Comparison of ENCODE assay signal across 14 cellular contexts in the genomic region with DNA sequence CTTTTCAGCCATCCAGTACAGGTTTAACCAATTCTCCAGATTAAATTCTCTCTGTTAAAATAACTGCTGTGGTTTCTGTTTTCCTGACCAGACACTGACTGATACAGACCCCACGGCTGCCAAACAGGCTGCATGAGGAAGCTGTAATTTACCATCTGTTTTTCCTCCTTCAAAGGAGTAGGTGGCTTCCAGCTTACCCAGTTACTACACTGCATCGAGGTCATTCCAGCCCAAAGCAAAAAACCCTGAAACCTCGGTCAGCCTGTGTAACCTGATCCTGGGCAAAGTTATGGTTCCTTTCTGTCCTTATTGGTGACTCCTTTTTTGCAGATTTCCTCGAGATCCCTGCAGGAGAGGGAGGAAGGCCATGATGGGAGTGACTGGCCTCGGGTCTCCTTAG. TPM values are rescaled to one million over a fixed set of nuclear protein-coding genes. Genes with fewer than 3 reads are reported as not detected.
DNase-seq lines count a peak whose midpoint lies in the region; ATAC-seq and TF ChIP-seq lines count a peak whose summit lies in the region.
"Had no signal": no experiment of that assay in that cellular context is flagged by ENCODE, and none has a peak within 500 bp of the region (broad histone marks: within the 10 kb centered on the region; RNA-seq: fewer than 3 reads in every experiment).

No MANE protein-coding gene starts in this region.

- CTCF ChIA-PET in WTC11 (lab: Charles Lee): interaction anchor here (0.7 to 2.9 kb wide), 9 partner anchors 9 to 254 kb away, joined by 3 to 34 read pairs (median 4); a partner anchor contains a TSS

- peak overlapping the region in 6 of 11 experiments; percentile 17 to 50 (median 24); a peak in 7 of 22 replicates for H3K9ac ChIP-seq in BLaER1 treated with 17β-estradiol and CSF1 and Interleukin-3, amounts not matched to agents 10 nM and 100 nM

- no peaks in the 10 kb centered on the region for H3K27me3 ChIP-seq in BLaER1 treated with 17β-estradiol and CSF1 and Interleukin-3, amounts not matched to agents 10 nM and 100 nM
- H3K27me3 ChIP-seq: upper lobe of right lung had no signal

- no peaks in the 10 kb centered on the region for H3K9me3 Mint-ChIP-seq in WTC11

- no peaks in the 10 kb centered on the region for H3K9me3 ChIP-seq in BLaER1 treated with 17β-estradiol and CSF1 and Interleukin-3, amounts not matched to agents 10 nM and 100 nM (replicated peaks in 1 of 11)
- H3K9me3 ChIP-seq: upper lobe of right lung had no signal

- peaks cover 19% of the 10 kb centered on the region for H3K4me1 Mint-ChIP-seq in WTC11

- no peak for TF ChIP-seq EP300 in Ishikawa (IDR thresholded peaks at IDR 0.05; ENCODE audit: borderline replicate concordance)

- H3K4me1 ChIP-seq in BLaER1 treated with 17β-estradiol and CSF1 and Interleukin-3, amounts not matched to agents 10 nM and 100 nM: peaks cover 23 to 71% (median 54%) of the 10 kb centered on the region in 10 experiments

- POLR2A ChIA-PET in WTC11 (lab: Charles Lee): no interaction called here

- peak overlapping the region; percentile 20; the same call in 1 of the 2 replicates for H3K27ac Mint-ChIP-seq in WTC11

- H3K4me3 ChIP-seq in BLaER1 treated with 17β-estradiol and CSF1 and Interleukin-3, amounts not matched to agents 10 nM and 100 nM: no peak overlapping the region
- H3K4me3 ChIP-seq: GM12878, upper lobe of right lung had no signal

- TF ChIP-seq CTCF in WTC11 (IDR thresholded peaks at IDR 0.05): no peak

- no peaks in the 10 kb centered on the region for H4K20me1 ChIP-seq in BLaER1 treated with 17β-estradiol and CSF1 and Interleukin-3, amounts not matched to agents 10 nM and 100 nM

- peak overlapping the region in 9 of 11 experiments; percentile 15 to 74 (median 61); a peak in 17 of 22 replicates for H3K27ac ChIP-seq in BLaER1 treated with 17β-estradiol and CSF1 and Interleukin-3, amounts not matched to agents 10 nM and 100 nM
- H3K27ac ChIP-seq: upper lobe of right lung had no signal

- H3K4me2 ChIP-seq in BLaER1 treated with 17β-estradiol and CSF1 and Interleukin-3, amounts not matched to agents 10 nM and 100 nM: peak overlapping the region; percentile 48 to 80 (median 73)

- TF ChIP-seq RAD21 in Ishikawa (IDR thresholded peaks at IDR 0.05; ENCODE audit: low read depth): no peak

- H3K36me3 Mint-ChIP-seq in WTC11: no peaks in the 10 kb centered on the region

- H3K27me3 Mint-ChIP-seq in WTC11 (ENCODE audit: low read depth): no peaks in the 10 kb centered on the region; the same call in 1 of the 2 replicates

- no peak overlapping the region for H3K4me3 Mint-ChIP-seq in WTC11

- DNase-seq in WTC11 (ENCODE audit: low spot score) (no peak), islet precursor cell (peak; percentile 65), foreskin melanocyte (no peak)
- no peak for DNase-seq in activated T-cell treated with anti-CD3 and anti-CD28 coated beads, Interleukin-2, amount 50 U/mL, for 48 hours
- DNase-seq: activated CD4-positive, alpha-beta T cell treated with anti-CD3 and anti-CD28 coated beads for 48 hours; activated naive CD4-positive, alpha-beta T cell; right cardiac atrium; SHP77; upper lobe of right lung had no signal

- no peaks in the 10 kb centered on the region for H3K36me3 ChIP-seq in BLaER1 treated with 17β-estradiol and CSF1 and Interleukin-3, amounts not matched to agents 10 nM and 100 nM
- H3K36me3 ChIP-seq: upper lobe of right lung had no signal

- ATAC-seq in WTC11: peak; percentile 45
- ATAC-seq in GM21619 (IDR thresholded peaks at IDR 0.05; ENCODE audit: unreplicated experiment): no peak
- ATAC-seq in HG02973 (IDR thresholded peaks at IDR 0.05; ENCODE audit: unreplicated experiment): no peak

TF ChIP-seq in Ishikawa, 13 proteins besides CTCF, POLR2A, EP300 and RAD21 (continues in another document):
- TF ChIP-seq YY1 (IDR thresholded peaks at IDR 0.05; ENCODE audit: low read depth) (0 out of 2 replicates have a peak, but pooled peaks have one; percentile 35), FOXM1 (IDR thresholded peaks at IDR 0.05; ENCODE audit: borderline replicate concordance, low read depth) (no peak), TAF1 (IDR thresholded peaks at IDR 0.05; ENCODE audit: low read depth) (no peak), TEAD4 (IDR thresholded peaks at IDR 0.05) (no peak), NFIC (IDR thresholded peaks at IDR 0.05) (no peak), ZBTB7A (IDR thresholded peaks at IDR 0.05; ENCODE audit: low read depth) (no peak)
- TF ChIP-seq, protein P1, sequence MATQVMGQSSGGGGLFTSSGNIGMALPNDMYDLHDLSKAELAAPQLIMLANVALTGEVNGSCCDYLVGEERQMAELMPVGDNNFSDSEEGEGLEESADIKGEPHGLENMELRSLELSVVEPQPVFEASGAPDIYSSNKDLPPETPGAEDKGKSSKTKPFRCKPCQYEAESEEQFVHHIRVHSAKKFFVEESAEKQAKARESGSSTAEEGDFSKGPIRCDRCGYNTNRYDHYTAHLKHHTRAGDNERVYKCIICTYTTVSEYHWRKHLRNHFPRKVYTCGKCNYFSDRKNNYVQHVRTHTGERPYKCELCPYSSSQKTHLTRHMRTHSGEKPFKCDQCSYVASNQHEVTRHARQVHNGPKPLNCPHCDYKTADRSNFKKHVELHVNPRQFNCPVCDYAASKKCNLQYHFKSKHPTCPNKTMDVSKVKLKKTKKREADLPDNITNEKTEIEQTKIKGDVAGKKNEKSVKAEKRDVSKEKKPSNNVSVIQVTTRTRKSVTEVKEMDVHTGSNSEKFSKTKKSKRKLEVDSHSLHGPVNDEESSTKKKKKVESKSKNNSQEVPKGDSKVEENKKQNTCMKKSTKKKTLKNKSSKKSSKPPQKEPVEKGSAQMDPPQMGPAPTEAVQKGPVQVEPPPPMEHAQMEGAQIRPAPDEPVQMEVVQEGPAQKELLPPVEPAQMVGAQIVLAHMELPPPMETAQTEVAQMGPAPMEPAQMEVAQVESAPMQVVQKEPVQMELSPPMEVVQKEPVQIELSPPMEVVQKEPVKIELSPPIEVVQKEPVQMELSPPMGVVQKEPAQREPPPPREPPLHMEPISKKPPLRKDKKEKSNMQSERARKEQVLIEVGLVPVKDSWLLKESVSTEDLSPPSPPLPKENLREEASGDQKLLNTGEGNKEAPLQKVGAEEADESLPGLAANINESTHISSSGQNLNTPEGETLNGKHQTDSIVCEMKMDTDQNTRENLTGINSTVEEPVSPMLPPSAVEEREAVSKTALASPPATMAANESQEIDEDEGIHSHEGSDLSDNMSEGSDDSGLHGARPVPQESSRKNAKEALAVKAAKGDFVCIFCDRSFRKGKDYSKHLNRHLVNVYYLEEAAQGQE (IDR thresholded peaks at IDR 0.05; ENCODE audit: low read depth): no peak; the same call in 1 of the 2 replicates
- TF ChIP-seq, protein P2, sequence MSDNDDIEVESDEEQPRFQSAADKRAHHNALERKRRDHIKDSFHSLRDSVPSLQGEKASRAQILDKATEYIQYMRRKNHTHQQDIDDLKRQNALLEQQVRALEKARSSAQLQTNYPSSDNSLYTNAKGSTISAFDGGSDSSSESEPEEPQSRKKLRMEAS (IDR thresholded peaks at IDR 0.05): peak; percentile 8; the same call in 1 of the 2 replicates

TF ChIP-seq in WTC11, 78 proteins besides CTCF, POLR2A, EP300 and RAD21:
- TF ChIP-seq, protein P3, sequence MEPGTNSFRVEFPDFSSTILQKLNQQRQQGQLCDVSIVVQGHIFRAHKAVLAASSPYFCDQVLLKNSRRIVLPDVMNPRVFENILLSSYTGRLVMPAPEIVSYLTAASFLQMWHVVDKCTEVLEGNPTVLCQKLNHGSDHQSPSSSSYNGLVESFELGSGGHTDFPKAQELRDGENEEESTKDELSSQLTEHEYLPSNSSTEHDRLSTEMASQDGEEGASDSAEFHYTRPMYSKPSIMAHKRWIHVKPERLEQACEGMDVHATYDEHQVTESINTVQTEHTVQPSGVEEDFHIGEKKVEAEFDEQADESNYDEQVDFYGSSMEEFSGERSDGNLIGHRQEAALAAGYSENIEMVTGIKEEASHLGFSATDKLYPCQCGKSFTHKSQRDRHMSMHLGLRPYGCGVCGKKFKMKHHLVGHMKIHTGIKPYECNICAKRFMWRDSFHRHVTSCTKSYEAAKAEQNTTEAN (CRISPR knock-in tag; IDR thresholded peaks at IDR 0.05): no peak

RNA-seq across cellular contexts. Expression of a gene that starts 27.9 kb away (rescaled TPM):
- 0.07 to 0.35 TPM (median 0.21 TPM) in 3 replicates for total RNA-seq in WTC11 (2021)
